16 cellular contexts compared by ENCODE assay signal in the genomic region with DNA sequence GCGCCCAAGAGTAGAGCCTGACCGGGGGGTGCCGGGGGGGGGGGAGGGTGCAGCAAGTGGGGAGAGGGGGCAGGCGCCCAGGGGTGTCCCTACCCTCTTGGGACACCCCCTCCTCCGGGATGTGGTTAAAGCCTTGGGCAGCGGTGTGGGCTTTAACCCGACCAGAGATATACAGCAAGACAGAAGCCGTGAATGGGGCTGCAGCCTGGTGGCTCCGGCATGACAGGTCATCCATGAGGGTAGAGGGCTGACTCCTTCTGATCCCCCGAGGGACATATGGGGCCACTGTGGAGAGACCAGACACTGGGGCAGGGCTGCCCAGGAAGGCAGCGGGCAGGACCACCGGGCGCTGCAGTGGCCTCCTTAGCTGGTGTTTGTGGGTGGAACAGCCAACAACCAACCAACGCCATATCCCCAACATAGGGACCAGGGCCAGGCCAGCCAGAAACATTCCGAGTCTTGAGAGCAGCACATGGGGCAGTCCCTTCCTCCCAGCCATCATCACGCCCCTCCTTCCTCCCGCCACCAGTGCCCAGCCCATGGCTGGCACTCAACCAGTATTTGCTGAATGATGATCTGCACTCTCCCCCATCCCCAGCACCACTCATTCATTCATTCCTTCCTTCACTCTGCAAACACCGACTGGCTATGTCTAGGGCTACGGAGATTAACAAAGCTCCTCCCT. TPM values are rescaled to one million over a fixed set of nuclear protein-coding genes. Genes with fewer than 3 reads are reported as not detected.
DNase-seq lines count a peak whose midpoint lies in the region; ATAC-seq, FAIRE-seq and TF ChIP-seq lines count a peak whose summit lies in the region.
"Had no signal": no experiment of that assay in that cellular context is flagged by ENCODE, and none has a peak within 500 bp of the region (broad histone marks: within the 10 kb centered on the region; RNA-seq: fewer than 3 reads in every experiment).

No MANE protein-coding gene starts in this region.

- FAIRE-seq in frontal cortex (lab: Jason Lieb, UNC) = no peak
- FAIRE-seq: H1 had no signal

- peak overlapping the region in 1 of 2 experiments; percentile 39; a peak in 2 of 4 replicates for H3K27ac ChIP-seq in SK-N-SH (ENCODE audit: low read depth in 2 of 2, low read length in 1 of 2)
- no peak overlapping the region for H3K27ac ChIP-seq in left lung
- peak overlapping the region in 4 of 5 donors; percentile 8 to 62 (median 37) for H3K27ac ChIP-seq in stomach
- H3K27ac ChIP-seq: WERI-Rb-1 had no signal

- peaks cover 40% of the 10 kb centered on the region for H3K4me1 Mint-ChIP-seq in HFFc6 (ENCODE audit: low read depth)

- POLR2A ChIA-PET in SK-N-SH (lab: Yijun Ruan, JAX) = no interaction called here

- 58% methylated on average over 6 of the region's 19 CpGs for WGBS in SK-N-SH (ENCODE audit: low lambda C conversion rate)
- WGBS in stomach, 5 donors = 54 to 72% (median 70%) methylated on average over 15 to 19 of the region's 19 CpGs

- no peak for DNase-seq in HFFc6
- DNase-seq in SK-N-SH = no peak
- peak in 1 of 2 donors; percentile 34 for DNase-seq in left lung
- DNase-seq in stomach = no peak
- no peak for DNase-seq in frontal cortex (ENCODE audit: low spot score in 2 of 2)
- no peak for DNase-seq in COLO668 (lab: John Stamatoyannopoulos, UW; ENCODE audit: unreplicated experiment)
- no peak for DNase-seq in NCI-H446 (lab: John Stamatoyannopoulos, UW)
- DNase-seq: activated CD8-positive, alpha-beta memory T cell treated with anti-CD3 and anti-CD28 coated beads for 24 hours; anterior cingulate cortex; esophagus squamous epithelium; hippocampal formation; naive B cell; NCI-H2081 treated with DMSO at 0.1 percent for 48 hours; T-helper 1 cell; WERI-Rb-1 had no signal

- peaks cover 27% of the 10 kb centered on the region for H3K36me3 Mint-ChIP-seq in HFFc6 (ENCODE audit: low read depth)

- H3K27ac Mint-ChIP-seq in HFFc6 = peak overlapping the region; percentile 77

- peaks cover 0 to 11% of the 10 kb centered on the region in 2 experiments; a peak in 2 of 4 replicates for H3K4me1 ChIP-seq in SK-N-SH (ENCODE audit: control insufficient read depth in 1 of 2, insufficient read depth in 2 of 2, low read depth in 1 of 2, low read length in 1 of 2)
- H3K4me1 ChIP-seq in left lung = peaks cover 16 to 21% of the 10 kb centered on the region in 2 donors
- peaks cover 21 to 39% (median 37%) of the 10 kb centered on the region in 4 donors for H3K4me1 ChIP-seq in stomach

- TF ChIP-seq CTCF in HFFc6 (IDR thresholded peaks at IDR 0.05) = no peak
- TF ChIP-seq CTCF in SK-N-SH (IDR thresholded peaks at IDR 0.05) = no peak
- no peak for TF ChIP-seq CTCF in left lung (IDR thresholded peaks at IDR 0.05)
- TF ChIP-seq CTCF in stomach (IDR thresholded peaks at IDR 0.05) = no peak

- H3K36me3 ChIP-seq in SK-N-SH (replicated peaks in 1 of 2; ENCODE audit: control insufficient read depth in 1 of 2, insufficient read depth in 2 of 2, low read length in 1 of 2) (peaks cover 23 to 69% of the 10 kb centered on the region in 2 experiments), left lung (peaks cover 0 to 92% of the 10 kb centered on the region in 2 donors), stomach (peaks cover 50 to 97% (median 94%) of the 10 kb centered on the region in 4 donors)

- TF ChIP-seq EP300 in SK-N-SH (IDR thresholded peaks at IDR 0.05; ENCODE audit: borderline replicate concordance in 1 of 2, low read depth in 1 of 2, low read length in 1 of 2) = no peak
- TF ChIP-seq EP300 in stomach (IDR thresholded peaks at IDR 0.05) = no peak

- H3K9me3 Mint-ChIP-seq in HFFc6 = no peaks in the 10 kb centered on the region
- H3K9me3 Mint-ChIP-seq: naive B cell had no signal

- H4K20me1 ChIP-seq in SK-N-SH (ENCODE audit: insufficient read depth) = peaks cover 88% of the 10 kb centered on the region

- H3K9me3 ChIP-seq in SK-N-SH (no peaks in the 10 kb centered on the region), left lung (no peaks in the 10 kb centered on the region), stomach (no peaks in the 10 kb centered on the region)
- H3K9me3 ChIP-seq: esophagus squamous epithelium had no signal

- TF ChIP-seq RAD21 in SK-N-SH (IDR thresholded peaks at IDR 0.05; ENCODE audit: low read length) = no peak

- no peak for TF ChIP-seq POLR2A in stomach (IDR thresholded peaks at IDR 0.05)

- H3K9ac ChIP-seq in SK-N-SH = no peak overlapping the region

- H3K27me3 ChIP-seq in SK-N-SH (ENCODE audit: insufficient read depth) (no peaks in the 10 kb centered on the region), left lung (no peaks in the 10 kb centered on the region), stomach (no peaks in the 10 kb centered on the region)
- H3K27me3 ChIP-seq: esophagus squamous epithelium had no signal

- intact Hi-C loops in left lung (cut with DNase I) = no loop called here
- intact Hi-C loops in stomach (cut with DNase I; ENCODE audit: low total_unique reads) = no loop called here

- H3K9me2 ChIP-seq in SK-N-SH = no peaks in the 10 kb centered on the region

- no peak overlapping the region for H3K4me3 Mint-ChIP-seq in HFFc6
- H3K4me3 Mint-ChIP-seq: naive B cell had no signal

- H2AFZ ChIP-seq in SK-N-SH (ENCODE audit: low read depth) = no peak overlapping the region

- peak overlapping the region; percentile 32; the same call in 1 of the 2 replicates for H3K4me2 ChIP-seq in SK-N-SH

- H3K27me3 Mint-ChIP-seq in HFFc6 (ENCODE audit: insufficient read depth) = peaks cover 3% of the 10 kb centered on the region
- H3K27me3 Mint-ChIP-seq: naive B cell had no signal

- no peaks in the 10 kb centered on the region for H3F3A ChIP-seq in SK-N-SH (replicated peaks; ENCODE audit: insufficient read depth)

- ATAC-seq in left lung = peak; percentile 4

- CTCF ChIA-PET in SK-N-SH (lab: Yijun Ruan, JAX) = interaction anchor here (1.1 to 1.6 kb wide), 3 partner anchors 9 to 17 kb away, joined by 3 to 7 read pairs (median 6); no protein-coding TSS in a partner anchor

- H3K4me3 ChIP-seq in SK-N-SH (ENCODE audit: low read depth in 2 of 2, low read length in 1 of 2) = no peak overlapping the region
- H3K4me3 ChIP-seq in left lung = no peak overlapping the region
- no peak overlapping the region for H3K4me3 ChIP-seq in stomach
- H3K4me3 ChIP-seq: esophagus squamous epithelium had no signal

- peaks cover 94% of the 10 kb centered on the region for H3K79me2 ChIP-seq in SK-N-SH (ENCODE audit: insufficient read depth)

TF ChIP-seq in SK-N-SH, 30 proteins besides CTCF, POLR2A, EP300 and RAD21 (continues in another document):
- TF ChIP-seq, protein P1, sequence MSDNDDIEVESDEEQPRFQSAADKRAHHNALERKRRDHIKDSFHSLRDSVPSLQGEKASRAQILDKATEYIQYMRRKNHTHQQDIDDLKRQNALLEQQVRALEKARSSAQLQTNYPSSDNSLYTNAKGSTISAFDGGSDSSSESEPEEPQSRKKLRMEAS (IDR thresholded peaks at IDR 0.05; ENCODE audit: low read depth) = no peak
- TF ChIP-seq ELF1 (IDR thresholded peaks at IDR 0.05) (no peak), NRF1 (IDR thresholded peaks at IDR 0.05; ENCODE audit: low read depth, low read length) (no peak)
- TF ChIP-seq, protein P2, sequence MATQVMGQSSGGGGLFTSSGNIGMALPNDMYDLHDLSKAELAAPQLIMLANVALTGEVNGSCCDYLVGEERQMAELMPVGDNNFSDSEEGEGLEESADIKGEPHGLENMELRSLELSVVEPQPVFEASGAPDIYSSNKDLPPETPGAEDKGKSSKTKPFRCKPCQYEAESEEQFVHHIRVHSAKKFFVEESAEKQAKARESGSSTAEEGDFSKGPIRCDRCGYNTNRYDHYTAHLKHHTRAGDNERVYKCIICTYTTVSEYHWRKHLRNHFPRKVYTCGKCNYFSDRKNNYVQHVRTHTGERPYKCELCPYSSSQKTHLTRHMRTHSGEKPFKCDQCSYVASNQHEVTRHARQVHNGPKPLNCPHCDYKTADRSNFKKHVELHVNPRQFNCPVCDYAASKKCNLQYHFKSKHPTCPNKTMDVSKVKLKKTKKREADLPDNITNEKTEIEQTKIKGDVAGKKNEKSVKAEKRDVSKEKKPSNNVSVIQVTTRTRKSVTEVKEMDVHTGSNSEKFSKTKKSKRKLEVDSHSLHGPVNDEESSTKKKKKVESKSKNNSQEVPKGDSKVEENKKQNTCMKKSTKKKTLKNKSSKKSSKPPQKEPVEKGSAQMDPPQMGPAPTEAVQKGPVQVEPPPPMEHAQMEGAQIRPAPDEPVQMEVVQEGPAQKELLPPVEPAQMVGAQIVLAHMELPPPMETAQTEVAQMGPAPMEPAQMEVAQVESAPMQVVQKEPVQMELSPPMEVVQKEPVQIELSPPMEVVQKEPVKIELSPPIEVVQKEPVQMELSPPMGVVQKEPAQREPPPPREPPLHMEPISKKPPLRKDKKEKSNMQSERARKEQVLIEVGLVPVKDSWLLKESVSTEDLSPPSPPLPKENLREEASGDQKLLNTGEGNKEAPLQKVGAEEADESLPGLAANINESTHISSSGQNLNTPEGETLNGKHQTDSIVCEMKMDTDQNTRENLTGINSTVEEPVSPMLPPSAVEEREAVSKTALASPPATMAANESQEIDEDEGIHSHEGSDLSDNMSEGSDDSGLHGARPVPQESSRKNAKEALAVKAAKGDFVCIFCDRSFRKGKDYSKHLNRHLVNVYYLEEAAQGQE (IDR thresholded peaks at IDR 0.05; ENCODE audit: low read depth, low read length) = no peak
- TF ChIP-seq, protein P3, sequence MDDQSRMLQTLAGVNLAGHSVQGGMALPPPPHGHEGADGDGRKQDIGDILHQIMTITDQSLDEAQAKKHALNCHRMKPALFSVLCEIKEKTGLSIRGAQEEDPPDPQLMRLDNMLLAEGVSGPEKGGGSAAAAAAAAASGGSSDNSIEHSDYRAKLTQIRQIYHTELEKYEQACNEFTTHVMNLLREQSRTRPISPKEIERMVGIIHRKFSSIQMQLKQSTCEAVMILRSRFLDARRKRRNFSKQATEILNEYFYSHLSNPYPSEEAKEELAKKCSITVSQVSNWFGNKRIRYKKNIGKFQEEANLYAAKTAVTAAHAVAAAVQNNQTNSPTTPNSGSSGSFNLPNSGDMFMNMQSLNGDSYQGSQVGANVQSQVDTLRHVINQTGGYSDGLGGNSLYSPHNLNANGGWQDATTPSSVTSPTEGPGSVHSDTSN (IDR thresholded peaks at IDR 0.05) = no peak

RNA-seq across cellular contexts. Expression of a gene that starts 18.2 kb away (rescaled TPM):
- 100 to 1,000 TPM; 105 to 127 (median 115) TPM for total RNA-seq in HFFc6 (2021; fragmentation: NEBNext Ultra II Directional; extraction: Animal tissue kit (Norgen Biotek cat#: 25700))
- polyA plus RNA-seq in SK-N-SH (2012; rRNA removed) = 41.7 and 49.6 TPM in 2 replicates
- polyA plus RNA-seq in SK-N-SH (2012; cell fraction: cytosol; rRNA removed) = 53.5 and 64.4 TPM in 2 replicates
- 36.8 and 42.3 TPM in 2 replicates for polyA plus RNA-seq in SK-N-SH (2012; cell fraction: nucleus; rRNA removed)
- 10 to 100 TPM; 67.8 to 73.2 TPM for total RNA-seq in left lung
- total RNA-seq in stomach = 10 to 100 TPM; 11.2 to 50.2 (median 20.2) TPM
- polyA plus RNA-seq in stomach = 10 to 100 TPM; 14.7 to 25.4 (median 18.5) TPM
- 14.3 TPM for total RNA-seq in frontal cortex

RNA-seq across cellular contexts. Expression of a gene that starts 43.8 kb away (rescaled TPM):
- total RNA-seq in HFFc6 (2021; fragmentation: NEBNext Ultra II Directional; extraction: Animal tissue kit (Norgen Biotek cat#: 25700)) = 10 to 100 TPM; 42.9 to 53.5 (median 46.1) TPM
- 49.7 and 50.9 TPM in 2 replicates for polyA plus RNA-seq in SK-N-SH (2012; rRNA removed)
- 37.0 and 38.1 TPM in 2 replicates for polyA plus RNA-seq in SK-N-SH (2012; cell fraction: cytosol; rRNA removed)
- 97.2 and 112 TPM in 2 replicates for polyA plus RNA-seq in SK-N-SH (2012; cell fraction: nucleus; rRNA removed)
- total RNA-seq in left lung = 10 to 100 TPM; 42.2 to 52.1 TPM
- total RNA-seq in stomach = 100 to 1,000 TPM in 2 of 5 donors, 10 to 100 TPM in 3; 41.0 to 123 (median 88.1) TPM
- 10 to 100 TPM; 44.6 to 55.9 (median 49.4) TPM for polyA plus RNA-seq in stomach
- 26.9 TPM for total RNA-seq in frontal cortex

Comparison
In these comparisons a context has a peak if more than half of its experiments do, and no peak if none do; other contexts are left out.
1. H3K27ac ChIP-seq: peak in stomach (4 of 5); none in left lung (0 of 2).